In the genomic region with DNA sequence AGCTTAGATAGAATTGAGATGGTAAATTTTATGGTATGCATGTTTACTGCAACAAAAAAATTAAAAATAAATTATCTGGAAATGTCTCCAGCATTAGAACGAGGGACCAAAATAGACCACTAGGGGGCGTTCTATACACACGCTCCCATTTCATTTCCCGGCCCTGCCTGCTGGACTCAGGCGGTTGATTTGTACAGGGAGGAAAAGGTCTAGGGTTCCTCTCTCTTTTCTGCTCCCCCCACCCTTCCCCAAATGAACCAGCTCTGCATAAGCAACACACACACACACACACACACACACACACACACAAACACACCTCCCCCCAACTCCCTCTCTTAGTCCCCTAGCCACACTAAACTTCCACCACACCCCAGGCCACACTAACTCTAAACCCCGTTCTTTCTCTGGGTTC, we compare ENCODE assay signal across 1 cellular context.
TF ChIP-seq lines count a peak whose summit lies in the region.

No MANE protein-coding gene starts in this region.

TF ChIP-seq in H1, 55 proteins besides CTCF, POLR2A, EP300 and RAD21:
- no peak for TF ChIP-seq SP2 (IDR thresholded peaks at IDR 0.05; ENCODE audit: low read length)
- TF ChIP-seq FOSL1 (IDR thresholded peaks at IDR 0.05; ENCODE audit: insufficient read depth, low read depth, low read length) = no peak
- no peak for TF ChIP-seq TBP (IDR thresholded peaks at IDR 0.05; ENCODE audit: low read depth, low read length)
- TF ChIP-seq JUND (IDR thresholded peaks at IDR 0.05; ENCODE audit: low read length) = no peak
- no peak for TF ChIP-seq SIX5 (IDR thresholded peaks at IDR 0.05; ENCODE audit: low read depth, low read length)
- TF ChIP-seq EGR1 (IDR thresholded peaks at IDR 0.05; ENCODE audit: borderline replicate concordance, low read depth, low read length) = no peak
- TF ChIP-seq RFX5 (IDR thresholded peaks at IDR 0.05; ENCODE audit: borderline replicate concordance, low read depth, low read length) = no peak
- TF ChIP-seq HDAC6 (IDR thresholded peaks at IDR 0.05; ENCODE audit: low read depth, low read length) = no peak
